Comparison of ENCODE assay signal across 1 cellular context in the genomic region with DNA sequence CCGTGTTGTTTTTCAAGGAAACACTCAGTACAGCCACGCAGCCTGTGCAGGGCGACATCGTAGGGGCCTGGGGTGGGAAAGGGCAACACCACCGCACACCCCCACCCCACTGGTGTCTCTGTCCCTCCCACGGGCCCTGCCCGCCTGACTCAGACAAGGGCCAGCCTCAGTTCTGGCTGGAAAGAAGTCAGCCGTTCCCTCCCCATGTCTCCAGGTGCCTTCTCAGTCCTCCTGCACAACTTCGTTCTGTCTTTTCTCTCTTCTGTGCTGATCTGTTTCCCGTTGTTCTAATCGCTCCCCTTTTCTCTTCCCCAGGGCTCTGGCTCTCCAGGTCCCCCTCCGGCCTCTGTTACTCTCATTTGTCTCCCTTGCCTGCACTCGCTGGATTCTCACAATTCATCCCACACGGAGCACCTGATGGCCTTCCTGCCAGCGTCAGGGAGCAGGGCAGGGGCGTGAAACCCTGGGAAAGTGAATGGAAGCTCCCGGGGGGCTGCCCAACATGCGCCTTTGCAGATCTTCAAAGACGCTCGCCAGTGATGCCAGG.
TF ChIP-seq lines count a peak whose summit lies in the region.

No MANE protein-coding gene starts in this region.

TF ChIP-seq in H1, 55 proteins besides CTCF, POLR2A, EP300 and RAD21 (continued from another document):
- TF ChIP-seq NANOG (IDR thresholded peaks at IDR 0.05; ENCODE audit: insufficient read depth, low read depth, low read length, poor library complexity, severe bottlenecking), result no peak
- no peak for TF ChIP-seq JUND (IDR thresholded peaks at IDR 0.05; ENCODE audit: low read length)
- no peak for TF ChIP-seq SP4 (IDR thresholded peaks at IDR 0.05; ENCODE audit: low read length)
- no peak for TF ChIP-seq SIX5 (IDR thresholded peaks at IDR 0.05; ENCODE audit: low read depth, low read length)
- TF ChIP-seq TCF12 (IDR thresholded peaks at IDR 0.05; ENCODE audit: low read depth, low read length), result no peak
- TF ChIP-seq, protein P1, sequence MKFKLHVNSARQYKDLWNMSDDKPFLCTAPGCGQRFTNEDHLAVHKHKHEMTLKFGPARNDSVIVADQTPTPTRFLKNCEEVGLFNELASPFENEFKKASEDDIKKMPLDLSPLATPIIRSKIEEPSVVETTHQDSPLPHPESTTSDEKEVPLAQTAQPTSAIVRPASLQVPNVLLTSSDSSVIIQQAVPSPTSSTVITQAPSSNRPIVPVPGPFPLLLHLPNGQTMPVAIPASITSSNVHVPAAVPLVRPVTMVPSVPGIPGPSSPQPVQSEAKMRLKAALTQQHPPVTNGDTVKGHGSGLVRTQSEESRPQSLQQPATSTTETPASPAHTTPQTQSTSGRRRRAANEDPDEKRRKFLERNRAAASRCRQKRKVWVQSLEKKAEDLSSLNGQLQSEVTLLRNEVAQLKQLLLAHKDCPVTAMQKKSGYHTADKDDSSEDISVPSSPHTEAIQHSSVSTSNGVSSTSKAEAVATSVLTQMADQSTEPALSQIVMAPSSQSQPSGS (IDR thresholded peaks at IDR 0.05; ENCODE audit: low read length), result no peak
- no peak for TF ChIP-seq MAFK (IDR thresholded peaks at IDR 0.05; ENCODE audit: low read depth, low read length)
- TF ChIP-seq RFX5 (IDR thresholded peaks at IDR 0.05; ENCODE audit: borderline replicate concordance, low read depth, low read length), result no peak
- no peak for TF ChIP-seq HDAC2 (IDR thresholded peaks at IDR 0.05; ENCODE audit: borderline replicate concordance in 1 of 2, low read depth in 2 of 2, low read length in 2 of 2)
- no peak for TF ChIP-seq GABPA (IDR thresholded peaks at IDR 0.05; ENCODE audit: borderline replicate concordance, insufficient read depth, low read length)
- TF ChIP-seq CHD1 (IDR thresholded peaks at IDR 0.05; ENCODE audit: low read depth, low read length), result no peak
- TF ChIP-seq GTF2F1 (IDR thresholded peaks at IDR 0.05; ENCODE audit: borderline replicate concordance, low read depth, low read length), result no peak
- TF ChIP-seq, protein P2, sequence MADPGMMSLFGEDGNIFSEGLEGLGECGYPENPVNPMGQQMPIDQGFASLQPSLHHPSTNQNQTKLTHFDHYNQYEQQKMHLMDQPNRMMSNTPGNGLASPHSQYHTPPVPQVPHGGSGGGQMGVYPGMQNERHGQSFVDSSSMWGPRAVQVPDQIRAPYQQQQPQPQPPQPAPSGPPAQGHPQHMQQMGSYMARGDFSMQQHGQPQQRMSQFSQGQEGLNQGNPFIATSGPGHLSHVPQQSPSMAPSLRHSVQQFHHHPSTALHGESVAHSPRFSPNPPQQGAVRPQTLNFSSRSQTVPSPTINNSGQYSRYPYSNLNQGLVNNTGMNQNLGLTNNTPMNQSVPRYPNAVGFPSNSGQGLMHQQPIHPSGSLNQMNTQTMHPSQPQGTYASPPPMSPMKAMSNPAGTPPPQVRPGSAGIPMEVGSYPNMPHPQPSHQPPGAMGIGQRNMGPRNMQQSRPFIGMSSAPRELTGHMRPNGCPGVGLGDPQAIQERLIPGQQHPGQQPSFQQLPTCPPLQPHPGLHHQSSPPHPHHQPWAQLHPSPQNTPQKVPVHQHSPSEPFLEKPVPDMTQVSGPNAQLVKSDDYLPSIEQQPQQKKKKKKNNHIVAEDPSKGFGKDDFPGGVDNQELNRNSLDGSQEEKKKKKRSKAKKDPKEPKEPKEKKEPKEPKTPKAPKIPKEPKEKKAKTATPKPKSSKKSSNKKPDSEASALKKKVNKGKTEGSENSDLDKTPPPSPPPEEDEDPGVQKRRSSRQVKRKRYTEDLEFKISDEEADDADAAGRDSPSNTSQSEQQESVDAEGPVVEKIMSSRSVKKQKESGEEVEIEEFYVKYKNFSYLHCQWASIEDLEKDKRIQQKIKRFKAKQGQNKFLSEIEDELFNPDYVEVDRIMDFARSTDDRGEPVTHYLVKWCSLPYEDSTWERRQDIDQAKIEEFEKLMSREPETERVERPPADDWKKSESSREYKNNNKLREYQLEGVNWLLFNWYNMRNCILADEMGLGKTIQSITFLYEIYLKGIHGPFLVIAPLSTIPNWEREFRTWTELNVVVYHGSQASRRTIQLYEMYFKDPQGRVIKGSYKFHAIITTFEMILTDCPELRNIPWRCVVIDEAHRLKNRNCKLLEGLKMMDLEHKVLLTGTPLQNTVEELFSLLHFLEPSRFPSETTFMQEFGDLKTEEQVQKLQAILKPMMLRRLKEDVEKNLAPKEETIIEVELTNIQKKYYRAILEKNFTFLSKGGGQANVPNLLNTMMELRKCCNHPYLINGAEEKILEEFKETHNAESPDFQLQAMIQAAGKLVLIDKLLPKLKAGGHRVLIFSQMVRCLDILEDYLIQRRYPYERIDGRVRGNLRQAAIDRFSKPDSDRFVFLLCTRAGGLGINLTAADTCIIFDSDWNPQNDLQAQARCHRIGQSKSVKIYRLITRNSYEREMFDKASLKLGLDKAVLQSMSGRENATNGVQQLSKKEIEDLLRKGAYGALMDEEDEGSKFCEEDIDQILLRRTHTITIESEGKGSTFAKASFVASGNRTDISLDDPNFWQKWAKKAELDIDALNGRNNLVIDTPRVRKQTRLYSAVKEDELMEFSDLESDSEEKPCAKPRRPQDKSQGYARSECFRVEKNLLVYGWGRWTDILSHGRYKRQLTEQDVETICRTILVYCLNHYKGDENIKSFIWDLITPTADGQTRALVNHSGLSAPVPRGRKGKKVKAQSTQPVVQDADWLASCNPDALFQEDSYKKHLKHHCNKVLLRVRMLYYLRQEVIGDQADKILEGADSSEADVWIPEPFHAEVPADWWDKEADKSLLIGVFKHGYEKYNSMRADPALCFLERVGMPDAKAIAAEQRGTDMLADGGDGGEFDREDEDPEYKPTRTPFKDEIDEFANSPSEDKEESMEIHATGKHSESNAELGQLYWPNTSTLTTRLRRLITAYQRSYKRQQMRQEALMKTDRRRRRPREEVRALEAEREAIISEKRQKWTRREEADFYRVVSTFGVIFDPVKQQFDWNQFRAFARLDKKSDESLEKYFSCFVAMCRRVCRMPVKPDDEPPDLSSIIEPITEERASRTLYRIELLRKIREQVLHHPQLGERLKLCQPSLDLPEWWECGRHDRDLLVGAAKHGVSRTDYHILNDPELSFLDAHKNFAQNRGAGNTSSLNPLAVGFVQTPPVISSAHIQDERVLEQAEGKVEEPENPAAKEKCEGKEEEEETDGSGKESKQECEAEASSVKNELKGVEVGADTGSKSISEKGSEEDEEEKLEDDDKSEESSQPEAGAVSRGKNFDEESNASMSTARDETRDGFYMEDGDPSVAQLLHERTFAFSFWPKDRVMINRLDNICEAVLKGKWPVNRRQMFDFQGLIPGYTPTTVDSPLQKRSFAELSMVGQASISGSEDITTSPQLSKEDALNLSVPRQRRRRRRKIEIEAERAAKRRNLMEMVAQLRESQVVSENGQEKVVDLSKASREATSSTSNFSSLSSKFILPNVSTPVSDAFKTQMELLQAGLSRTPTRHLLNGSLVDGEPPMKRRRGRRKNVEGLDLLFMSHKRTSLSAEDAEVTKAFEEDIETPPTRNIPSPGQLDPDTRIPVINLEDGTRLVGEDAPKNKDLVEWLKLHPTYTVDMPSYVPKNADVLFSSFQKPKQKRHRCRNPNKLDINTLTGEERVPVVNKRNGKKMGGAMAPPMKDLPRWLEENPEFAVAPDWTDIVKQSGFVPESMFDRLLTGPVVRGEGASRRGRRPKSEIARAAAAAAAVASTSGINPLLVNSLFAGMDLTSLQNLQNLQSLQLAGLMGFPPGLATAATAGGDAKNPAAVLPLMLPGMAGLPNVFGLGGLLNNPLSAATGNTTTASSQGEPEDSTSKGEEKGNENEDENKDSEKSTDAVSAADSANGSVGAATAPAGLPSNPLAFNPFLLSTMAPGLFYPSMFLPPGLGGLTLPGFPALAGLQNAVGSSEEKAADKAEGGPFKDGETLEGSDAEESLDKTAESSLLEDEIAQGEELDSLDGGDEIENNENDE (IDR thresholded peaks at IDR 0.05; ENCODE audit: insufficient replicate concordance, low read length), result no peak
